ENCODE assay signal across 15 cellular contexts in genomic region chr2:134250840-134251461, GRCh38. TPM values are rescaled to one million over a fixed set of nuclear protein-coding genes. Genes with fewer than 3 reads are reported as not detected.
A peak's percentile ranks its signal among the peaks of the same experiment; 100 is the strongest.
DNase-seq lines count a peak whose midpoint lies in the region; TF ChIP-seq lines count a peak whose summit lies in the region.
"Had no signal": no experiment of that assay in that cellular context is flagged by ENCODE, and none has a peak within 500 bp of the region (broad histone marks: within the 10 kb centered on the region; RNA-seq: fewer than 3 reads in every experiment).

No MANE protein-coding gene starts in this region.

- H2AFZ ChIP-seq in GM23248, result no peak overlapping the region

- peaks cover 15% of the 10 kb centered on the region; the same call in 1 of the 2 replicates for H3K79me2 ChIP-seq in GM23248 (ENCODE audit: insufficient read depth)

- peak overlapping the region in 9 of 11 experiments; percentile 24 to 61 (median 40); a peak in 15 of 22 replicates for H3K27ac ChIP-seq in BLaER1 treated with 17β-estradiol and CSF1 and Interleukin-3, amounts not matched to agents 10 nM and 100 nM
- no peak overlapping the region for H3K27ac ChIP-seq in GM23248
- H3K27ac ChIP-seq: esophagus squamous epithelium, suprapubic skin had no signal

- peaks cover 22 to 58% (median 31%) of the 10 kb centered on the region in 11 experiments for H3K36me3 ChIP-seq in BLaER1 treated with 17β-estradiol and CSF1 and Interleukin-3, amounts not matched to agents 10 nM and 100 nM
- no peaks in the 10 kb centered on the region for H3K36me3 ChIP-seq in GM23248 (ENCODE audit: low read depth)
- H3K36me3 ChIP-seq in MG63, result no peaks in the 10 kb centered on the region
- H3K36me3 ChIP-seq: esophagus squamous epithelium had no signal

- in situ Hi-C loops in GM23248 (cut with MboI), result no loop called here
- in situ Hi-C loops in ACHN (cut with HindIII; ENCODE audit: low pct_ligation_motif_present, low pct_unique_long_range_greater_than_20kb, low sequenced_read_pairs), result no loop called here

- 98 to 99% methylated on average over 8 of the region's 8 CpGs for WGBS in GM23248 (ENCODE audit: low coverage in 1 of 2, low lambda C conversion rate in 2 of 2, missing lambda C conversion rate in 2 of 2), 2 experiments

- peaks cover 0 to 98% (median 35%) of the 10 kb centered on the region in 11 experiments; a peak in 15 of 22 replicates for H4K20me1 ChIP-seq in BLaER1 treated with 17β-estradiol and CSF1 and Interleukin-3, amounts not matched to agents 10 nM and 100 nM
- H4K20me1 ChIP-seq in GM23248 (ENCODE audit: insufficient read depth), result no peaks in the 10 kb centered on the region

- H3K9ac ChIP-seq in BLaER1 treated with 17β-estradiol and CSF1 and Interleukin-3, amounts not matched to agents 10 nM and 100 nM, result peak overlapping the region in 2 of 11 experiments; percentile 10 to 18; a peak in 1 of 22 replicates
- H3K9ac ChIP-seq in GM23248, result no peak overlapping the region

- H3F3A ChIP-seq in GM23248 (ENCODE audit: insufficient read depth), result peaks cover 7% of the 10 kb centered on the region; the same call in 1 of the 2 replicates

- H3K9me2 ChIP-seq in GM23248 (ENCODE audit: insufficient read depth), result no peaks in the 10 kb centered on the region

- DNase-seq in GM12865 (ENCODE audit: low read depth) (peak; percentile 38), NOMO-1 (lab: John Stamatoyannopoulos, UW; ENCODE audit: unreplicated experiment in 2 of 2) (peak; percentile 6 to 37), GM23248 (no peak), GM03348 (ENCODE audit: low spot score) (no peak), MG63 (no peak), ACHN (no peak)
- DNase-seq in activated naive CD8-positive, alpha-beta T cell treated with anti-CD3 and anti-CD28 coated beads for 36 hours, result peak; percentile 42
- DNase-seq: activated CD8-positive, alpha-beta memory T cell treated with anti-CD3 and anti-CD28 coated beads for 24 hours; esophagus squamous epithelium; hypothalamus; NCI-H2107; OCI-M1 had no signal

- peaks cover 83 to 97% (median 90%) of the 10 kb centered on the region in 10 experiments for H3K4me1 ChIP-seq in BLaER1 treated with 17β-estradiol and CSF1 and Interleukin-3, amounts not matched to agents 10 nM and 100 nM
- no peaks in the 10 kb centered on the region; the same call in 1 of the 2 replicates for H3K4me1 ChIP-seq in GM23248 (ENCODE audit: insufficient read depth)

- H3K9me3 Mint-ChIP-seq in activated naive CD8-positive, alpha-beta T cell treated with anti-CD3 and anti-CD28 coated beads for 36 hours, result no peaks in the 10 kb centered on the region
- H3K9me3 Mint-ChIP-seq: neural crest cell had no signal

- H3K4me2 ChIP-seq in BLaER1 treated with 17β-estradiol and CSF1 and Interleukin-3, amounts not matched to agents 10 nM and 100 nM, result peak overlapping the region; percentile 71 to 93 (median 84)
- no peak overlapping the region for H3K4me2 ChIP-seq in GM23248 (ENCODE audit: unreplicated experiment)

- peaks cover 27% of the 10 kb centered on the region for H3K36me3 Mint-ChIP-seq in activated naive CD8-positive, alpha-beta T cell treated with anti-CD3 and anti-CD28 coated beads for 36 hours

- TF ChIP-seq CTCF in GM12865 (IDR thresholded peaks at IDR 0.05; ENCODE audit: insufficient read depth, low read depth, low read length, missing control alignments), result no peak

- H3K27ac Mint-ChIP-seq in activated naive CD8-positive, alpha-beta T cell treated with anti-CD3 and anti-CD28 coated beads for 36 hours, result peak overlapping the region; percentile 80

- no peaks in the 10 kb centered on the region for H3K27me3 ChIP-seq in BLaER1 treated with 17β-estradiol and CSF1 and Interleukin-3, amounts not matched to agents 10 nM and 100 nM
- no peaks in the 10 kb centered on the region for H3K27me3 ChIP-seq in GM23248 (replicated peaks; ENCODE audit: insufficient read depth)
- no peaks in the 10 kb centered on the region for H3K27me3 ChIP-seq in MG63
- H3K27me3 ChIP-seq: esophagus squamous epithelium, suprapubic skin had no signal

- no peak overlapping the region; a peak in 1 of 20 replicates for H3K4me3 ChIP-seq in BLaER1 treated with 17β-estradiol and CSF1 and Interleukin-3, amounts not matched to agents 10 nM and 100 nM
- H3K4me3 ChIP-seq in GM12865 (ENCODE audit: low read depth, low read length) (0 out of 2 replicates have a peak overlapping the region, but pooled peaks have one; percentile 9), GM23248 (no peak overlapping the region), MG63 (no peak overlapping the region)
- H3K4me3 ChIP-seq: esophagus squamous epithelium, suprapubic skin had no signal

- peak overlapping the region; percentile 30 for H3K4me3 Mint-ChIP-seq in activated naive CD8-positive, alpha-beta T cell treated with anti-CD3 and anti-CD28 coated beads for 36 hours
- H3K4me3 Mint-ChIP-seq: neural crest cell had no signal

- H3K9me3 ChIP-seq in BLaER1 treated with 17β-estradiol and CSF1 and Interleukin-3, amounts not matched to agents 10 nM and 100 nM (replicated peaks in 1 of 11), result no peaks in the 10 kb centered on the region
- H3K9me3 ChIP-seq in GM23248 (ENCODE audit: low read depth) (no peaks in the 10 kb centered on the region), MG63 (no peaks in the 10 kb centered on the region)
- H3K9me3 ChIP-seq: esophagus squamous epithelium, suprapubic skin had no signal

- H3K27me3 Mint-ChIP-seq in activated naive CD8-positive, alpha-beta T cell treated with anti-CD3 and anti-CD28 coated beads for 36 hours, result no peaks in the 10 kb centered on the region

- H3K4me1 Mint-ChIP-seq in activated naive CD8-positive, alpha-beta T cell treated with anti-CD3 and anti-CD28 coated beads for 36 hours, result peaks cover 91% of the 10 kb centered on the region

RNA-seq across cellular contexts. Expression of gene MGAT5, which starts 2.9 kb away (rescaled TPM):
- total RNA-seq in activated naive CD8-positive, alpha-beta T cell treated with anti-CD3 and anti-CD28 coated beads for 36 hours, result 10 to 100 TPM; 34.0 to 34.5 TPM
- total RNA-seq in GM23248 (2014; rRNA removed; shearing (Covaris generic)), result 15.9 and 23.1 TPM in 2 replicates
- polyA plus RNA-seq in GM23248 (2016; fragmentation: Nextera tagmentation; extraction: Ambion mirVana), result 1.8 and 4.9 TPM in 2 replicates
- total RNA-seq in MG63 (2014; rRNA removed; shearing (Covaris generic); ENCODE audit: low replicate concordance), result 7.8 and 11.5 TPM in 2 replicates

Comparison
In these comparisons a context has a peak if more than half of its experiments do, and no peak if none do; other contexts are left out.
1. DNase-seq: peak in GM12865 (single experiment), NOMO-1 (2 of 2) and activated naive CD8-positive, alpha-beta T cell treated with anti-CD3 and anti-CD28 coated beads for 36 hours (single experiment); none in GM23248 (single experiment), GM03348 (single experiment), MG63 (single experiment) and ACHN (single experiment).